In genomic region chr3:81393251-81393650, GRCh38 we compare ENCODE assay signal across 19 cellular contexts.
DNase-seq lines count a peak whose midpoint lies in the region; ATAC-seq and TF ChIP-seq lines count a peak whose summit lies in the region.
"Had no signal": no experiment of that assay in that cellular context is flagged by ENCODE, and none has a peak within 500 bp of the region (broad histone marks: within the 10 kb centered on the region; RNA-seq: fewer than 3 reads in every experiment).

No MANE protein-coding gene starts in this region.

- H3K4me1 ChIP-seq in endodermal cell (ENCODE audit: control insufficient read depth, insufficient read depth, low read length), result no peaks in the 10 kb centered on the region

- H3K9me3 ChIP-seq in endodermal cell (ENCODE audit: control insufficient read depth, low read length), result no peaks in the 10 kb centered on the region

- no peaks in the 10 kb centered on the region for H3K9me3 Mint-ChIP-seq in activated naive CD8-positive, alpha-beta T cell treated with anti-CD3 and anti-CD28 coated beads, Interleukin-2, amount 50 U/mL, for 24 hours
- no peaks in the 10 kb centered on the region for H3K9me3 Mint-ChIP-seq in endodermal cell

- H3K9ac ChIP-seq in endodermal cell (ENCODE audit: extremely low read depth, low read length, poor library complexity, severe bottlenecking), result no peak overlapping the region

- H3K4me3 Mint-ChIP-seq in activated naive CD8-positive, alpha-beta T cell treated with anti-CD3 and anti-CD28 coated beads, Interleukin-2, amount 50 U/mL, for 24 hours, result no peak overlapping the region
- H3K4me3 Mint-ChIP-seq in endodermal cell, result no peak overlapping the region
- H3K4me3 Mint-ChIP-seq: CD4-positive, alpha-beta T cell had no signal

- no peaks in the 10 kb centered on the region for H3K4me1 Mint-ChIP-seq in activated naive CD8-positive, alpha-beta T cell treated with anti-CD3 and anti-CD28 coated beads, Interleukin-2, amount 50 U/mL, for 24 hours
- peaks cover 9% of the 10 kb centered on the region for H3K4me1 Mint-ChIP-seq in endodermal cell

- H3K27ac Mint-ChIP-seq in activated naive CD8-positive, alpha-beta T cell treated with anti-CD3 and anti-CD28 coated beads, Interleukin-2, amount 50 U/mL, for 24 hours, result no peak overlapping the region
- no peak overlapping the region for H3K27ac Mint-ChIP-seq in endodermal cell
- H3K27ac Mint-ChIP-seq: CD4-positive, alpha-beta T cell had no signal

- H3K36me3 Mint-ChIP-seq in activated naive CD8-positive, alpha-beta T cell treated with anti-CD3 and anti-CD28 coated beads, Interleukin-2, amount 50 U/mL, for 24 hours (ENCODE audit: low read depth), result no peaks in the 10 kb centered on the region
- H3K36me3 Mint-ChIP-seq in endodermal cell (ENCODE audit: low read depth), result no peaks in the 10 kb centered on the region

- no peak for ATAC-seq in activated naive CD8-positive, alpha-beta T cell treated with anti-CD3 and anti-CD28 coated beads, Interleukin-2, amount 50 U/mL, for 24 hours
- ATAC-seq: HepG2, PC-3 had no signal

- no peaks in the 10 kb centered on the region for H3K27me3 ChIP-seq in endodermal cell (ENCODE audit: control insufficient read depth, insufficient read depth, low read length, poor library complexity, severe bottlenecking)

- WGBS in endodermal cell (ENCODE audit: insufficient coverage in 1 of 2, insufficient read length in 1 of 2), 2 experiments, result 88% methylated on average over 1 of the region's 1 CpG; no CpG with 5 or more reads in 1 of the 2 experiments

- in situ Hi-C loops in astrocyte of the spinal cord (cut with HindIII; ENCODE audit: low sequenced_read_pairs), result no loop called here

- no peak overlapping the region for H3K27ac ChIP-seq in endodermal cell (ENCODE audit: low read depth, low read length)

- H3K36me3 ChIP-seq in endodermal cell (ENCODE audit: control insufficient read depth, insufficient read depth, low read length), result no peaks in the 10 kb centered on the region

- no peaks in the 10 kb centered on the region for H3K27me3 Mint-ChIP-seq in activated naive CD8-positive, alpha-beta T cell treated with anti-CD3 and anti-CD28 coated beads, Interleukin-2, amount 50 U/mL, for 24 hours
- H3K27me3 Mint-ChIP-seq in endodermal cell (ENCODE audit: insufficient read depth), result no peaks in the 10 kb centered on the region
- H3K27me3 Mint-ChIP-seq: CD4-positive, alpha-beta T cell had no signal

- TF ChIP-seq CTCF in AG10803 (conservative IDR thresholded peaks at IDR 0.05; ENCODE audit: low read length) (no peak), astrocyte of the spinal cord (IDR thresholded peaks at IDR 0.05; ENCODE audit: low read depth, low read length) (no peak), endodermal cell (conservative IDR thresholded peaks at IDR 0.05) (no peak)

- peak; percentile 3 for DNase-seq in AG10803 (ENCODE audit: low read depth)
- DNase-seq in NCI-H446 treated with DMSO at 0.1 percent for 48 hours (lab: John Stamatoyannopoulos, UW), result peak; percentile 49
- peak; percentile 15 for DNase-seq in astrocyte of the spinal cord (ENCODE audit: low read depth, low spot score)
- peak; percentile 4 for DNase-seq in kidney tubule cell (ENCODE audit: low spot score)
- DNase-seq in NCI-H1092 treated with DMSO at 0.1 percent for 48 hours (lab: John Stamatoyannopoulos, UW), result no peak
- DNase-seq in activated naive CD8-positive, alpha-beta T cell treated with anti-CD3 and anti-CD28 coated beads, Interleukin-2, amount 50 U/mL, for 24 hours, result no peak
- no peak for DNase-seq in endodermal cell
- DNase-seq: Calu3; CD4-positive, alpha-beta T cell; DMS79; KBM-7; MV-4-11; NCI-H1417 treated with DMSO at 0.1 percent for 48 hours; NCI-H2171 treated with DMSO at 0.1 percent for 48 hours; NCI-H82; PC-3; RPMI8226; SIG-M5 had no signal

- H3K4me3 ChIP-seq in AG10803 (ENCODE audit: low read length) (no peak overlapping the region), astrocyte of the spinal cord (ENCODE audit: low read depth, low read length) (no peak overlapping the region), endodermal cell (ENCODE audit: low read length) (no peak overlapping the region)

Comparison
In these comparisons a context has a peak if more than half of its experiments do, and no peak if none do; other contexts are left out.
1. DNase-seq: peak in AG10803 (single experiment), NCI-H446 treated with DMSO at 0.1 percent for 48 hours (single experiment), astrocyte of the spinal cord (single experiment) and kidney tubule cell (single experiment); none in NCI-H1092 treated with DMSO at 0.1 percent for 48 hours (single experiment), activated naive CD8-positive, alpha-beta T cell treated with anti-CD3 and anti-CD28 coated beads, Interleukin-2, amount 50 U/mL, for 24 hours (single experiment) and endodermal cell (single experiment).